Comparison of ENCODE assay signal across 8 cellular contexts in genomic region chr5:132746592-132747063, GRCh38. TPM values are rescaled to one million over a fixed set of nuclear protein-coding genes. Genes with fewer than 3 reads are reported as not detected.
DNase-seq lines count a peak whose midpoint lies in the region; ATAC-seq, FAIRE-seq and TF ChIP-seq lines count a peak whose summit lies in the region.

No MANE protein-coding gene starts in this region.

- H3K9me3 Mint-ChIP-seq in brain: peaks cover 3 to 7% (median 4%) of the 10 kb centered on the region in 5 experiments
- no peaks in the 10 kb centered on the region for H3K9me3 Mint-ChIP-seq in stimulated activated naive CD8-positive, alpha-beta T cell treated with anti-CD3 and anti-CD28 coated beads, Interleukin-15, amount 100 ng/mL, for 72 hours

- ATAC-seq in HepG2 (no peak), GM18873 (IDR thresholded peaks at IDR 0.05; ENCODE audit: low FRiP score, unreplicated experiment) (no peak)
- ATAC-seq in stimulated activated naive CD8-positive, alpha-beta T cell treated with anti-CD3 and anti-CD28 coated beads, Interleukin-15, amount 100 ng/mL, for 72 hours: peak; percentile 66

- no peak overlapping the region for H3K4me2 ChIP-seq in HepG2 (ENCODE audit: low read depth, low read length)

- POLR2A ChIA-PET in HepG2 (lab: Yijun Ruan, JAX): no interaction called here

- H3K4me3 ChIP-seq in GM06990 (replicated peaks; ENCODE audit: low read depth, low read length) (peak overlapping the region; percentile 70), HepG2 (replicated peaks in 1 of 3; ENCODE audit: insufficient read depth in 1 of 3, low read depth in 2 of 3, low read length in 3 of 3) (no peak overlapping the region)

- no peak for DNase-seq in GM06990 (ENCODE audit: extremely low read depth, insufficient read length)
- DNase-seq in M059J (ENCODE audit: low read depth): peak; percentile 28
- no peak for DNase-seq in HepG2 (ENCODE audit: low spot score)
- peak in 1 of 2 donors; percentile 64 for DNase-seq in stimulated activated naive CD8-positive, alpha-beta T cell treated with anti-CD3 and anti-CD28 coated beads, Interleukin-15, amount 100 ng/mL, for 72 hours
- no peak for DNase-seq in C1 segment of cervical spinal cord (lab: John Stamatoyannopoulos, UW)
- no peak for DNase-seq in NCI-H1417 (lab: John Stamatoyannopoulos, UW)

- no peak overlapping the region for H3K27ac Mint-ChIP-seq in brain
- peak overlapping the region; percentile 27 to 33 for H3K27ac Mint-ChIP-seq in stimulated activated naive CD8-positive, alpha-beta T cell treated with anti-CD3 and anti-CD28 coated beads, Interleukin-15, amount 100 ng/mL, for 72 hours

- TF ChIP-seq EP300 in HepG2 (IDR thresholded peaks at IDR 0.05; ENCODE audit: low read depth in 2 of 2, low read length in 2 of 2): no peak
- TF ChIP-seq EP300 in HepG2 (CRISPR knock-in tag; IDR thresholded peaks at IDR 0.05; ENCODE audit: borderline replicate concordance): no peak

- H3K27me3 Mint-ChIP-seq in brain: peaks cover 61% of the 10 kb centered on the region
- H3K27me3 Mint-ChIP-seq in stimulated activated naive CD8-positive, alpha-beta T cell treated with anti-CD3 and anti-CD28 coated beads, Interleukin-15, amount 100 ng/mL, for 72 hours: peaks cover 8% of the 10 kb centered on the region

- no peaks in the 10 kb centered on the region for H3K79me2 ChIP-seq in HepG2 (ENCODE audit: insufficient read depth, low read length)

- H3K27me3 ChIP-seq in GM06990 (replicated peaks; ENCODE audit: control insufficient read depth, insufficient read depth, low read length) (no peaks in the 10 kb centered on the region), HepG2 (ENCODE audit: control insufficient read depth in 1 of 2, insufficient read depth in 2 of 2, low read length in 2 of 2) (no peaks in the 10 kb centered on the region)

- TF ChIP-seq CTCF in GM06990 (IDR thresholded peaks at IDR 0.05; ENCODE audit: insufficient read depth, low read length, poor library complexity, severe bottlenecking) (peak; percentile 63), brain (conservative IDR thresholded peaks at IDR 0.05) (peak in 1 of 2 experiments; percentile 55), HepG2 (CRISPR knock-in tag; IDR thresholded peaks at IDR 0.05) (peak; percentile 38)

- in situ Hi-C loops in HepG2 (cut with HindIII; ENCODE audit: extremely low pct_ligation_motif_present, low pct_unique_long_range_greater_than_20kb): loop anchor here (10.0 kb wide), 1 partner anchor 138 kb away; no protein-coding TSS in a partner anchor

- CTCF ChIA-PET in HepG2 (lab: Yijun Ruan, JAX; ENCODE audit: low intra/inter-chr PET ratio, low total read pairs): no interaction called here

- H3K27ac ChIP-seq in HepG2 (ENCODE audit: extremely low read length, insufficient read depth, low read length): no peak overlapping the region

- intact Hi-C loops in HepG2 (cut with micrococcal nuclease; ENCODE audit: unreplicated experiment): no loop called here

- BruUV-seq in HepG2 (replicated peaks; lab: Mats Ljungman, UMichigan): no TSS peak

- 43% methylated on average over 8 of the region's 8 CpGs for WGBS in HepG2 (ENCODE audit: low lambda C conversion rate)

- no peaks in the 10 kb centered on the region; the same call in 1 of the 2 replicates for H3K4me1 ChIP-seq in HepG2 (ENCODE audit: insufficient read depth, low read length)

- no peaks in the 10 kb centered on the region for H3K9me3 ChIP-seq in HepG2 (ENCODE audit: low read length)

- H2AFZ ChIP-seq in HepG2 (ENCODE audit: low read length): no peak overlapping the region

- H3K36me3 Mint-ChIP-seq in brain: peaks cover 15% of the 10 kb centered on the region

- TF ChIP-seq POLR2A in HepG2 (IDR thresholded peaks at IDR 0.05; ENCODE audit: insufficient read depth in 1 of 2, low read depth in 2 of 2, low read length in 2 of 2): no peak

- no peaks in the 10 kb centered on the region for H3K4me1 Mint-ChIP-seq in brain
- peaks cover 38% of the 10 kb centered on the region for H3K4me1 Mint-ChIP-seq in stimulated activated naive CD8-positive, alpha-beta T cell treated with anti-CD3 and anti-CD28 coated beads, Interleukin-15, amount 100 ng/mL, for 72 hours

- no peak for TF ChIP-seq RAD21 in HepG2 (CRISPR knock-in tag; IDR thresholded peaks at IDR 0.05)

- H3K36me3 ChIP-seq in GM06990 (ENCODE audit: control insufficient read depth, insufficient read depth, low read length): no peaks in the 10 kb centered on the region
- H3K36me3 ChIP-seq in HepG2 (replicated peaks in 1 of 2; ENCODE audit: control insufficient read depth in 1 of 2, insufficient read depth in 2 of 2, low read length in 2 of 2): no peaks in the 10 kb centered on the region

- H4K20me1 ChIP-seq in HepG2 (ENCODE audit: insufficient read depth, low read length): no peaks in the 10 kb centered on the region

- H3K9ac ChIP-seq in HepG2 (ENCODE audit: insufficient read depth, low read depth, low read length): no peak overlapping the region

- peak overlapping the region; percentile 62 to 75 (median 68) for H3K4me3 Mint-ChIP-seq in brain
- H3K4me3 Mint-ChIP-seq in stimulated activated naive CD8-positive, alpha-beta T cell treated with anti-CD3 and anti-CD28 coated beads, Interleukin-15, amount 100 ng/mL, for 72 hours: peak overlapping the region; percentile 78 to 80

- no peak for FAIRE-seq in HepG2 (lab: Jason Lieb, UNC)

RNA-seq across cellular contexts. Expression of gene CCNI2, which starts 0.6 kb away (rescaled TPM):
- not detected in 2 replicates for total RNA-seq in M059J (2014; rRNA removed; shearing (Covaris generic))
- polyA plus RNA-seq in brain (ENCODE audit: insufficient read depth, low read depth, low replicate concordance) (0.22 TPM), HepG2 (2011; rRNA removed) (0.03 TPM in 1 of 2 replicates, not detected in the other)
- total RNA-seq in HepG2 (2016; rRNA removed; fragmentation: Illumina TruSeq; extraction: Trizol): not detected in 2 replicates
- total RNA-seq in HepG2 (2016; cell fraction: cytosol; rRNA removed; fragmentation: Illumina TruSeq; extraction: Trizol; ENCODE audit: low read depth): not detected in 2 replicates
- total RNA-seq in HepG2 (2016; cell fraction: insoluble cytoplasmic fraction; rRNA removed; fragmentation: Illumina TruSeq; extraction: Trizol): not detected in 2 replicates
- not detected in 2 replicates for total RNA-seq in HepG2 (2016; cell fraction: membrane; rRNA removed; fragmentation: Illumina TruSeq; extraction: Trizol)
- total RNA-seq in HepG2 (2016; cell fraction: nucleus; rRNA removed; fragmentation: Illumina TruSeq; extraction: Trizol): not detected in 2 replicates
- polyA plus RNA-seq in HepG2 (2011; cell fraction: cytosol; rRNA removed): not detected in 2 replicates
- polyA plus RNA-seq in HepG2 (2011; cell fraction: nucleus; rRNA removed): not detected in 2 replicates
- 0.86 and 1.2 TPM in 2 replicates for polyA plus RNA-seq in HepG2 (2012)
- polyA plus RNA-seq in HepG2 (2016; cell fraction: cytosol; fragmentation: Illumina TruSeq; extraction: Trizol; ENCODE audit: low read depth): not detected in 2 replicates
- not detected in 2 replicates for polyA plus RNA-seq in HepG2 (2016; cell fraction: insoluble cytoplasmic fraction; fragmentation: Illumina TruSeq; extraction: Trizol; ENCODE audit: low read depth)
- polyA plus RNA-seq in HepG2 (2016; cell fraction: membrane; fragmentation: Illumina TruSeq; extraction: Trizol; ENCODE audit: low read depth): not detected in 2 replicates
- polyA plus RNA-seq in HepG2 (2016; cell fraction: nucleus; fragmentation: Illumina TruSeq; extraction: Trizol; ENCODE audit: insufficient read depth, low read depth): not detected in 2 replicates
- polyA minus RNA-seq in HepG2 (2011; rRNA and poly(A)+ RNA removed; ENCODE audit: low replicate concordance): not detected in 2 replicates
- not detected in 2 replicates for polyA minus RNA-seq in HepG2 (2011; cell fraction: cytosol; rRNA and poly(A)+ RNA removed)
- polyA minus RNA-seq in HepG2 (2011; cell fraction: nucleus; rRNA and poly(A)+ RNA removed): not detected in 2 replicates

RNA-seq across cellular contexts. Expression of gene KIF3A, which starts 9.3 kb away (rescaled TPM):
- total RNA-seq in M059J (2014; rRNA removed; shearing (Covaris generic)): 4.7 and 5.5 TPM in 2 replicates
- polyA plus RNA-seq in brain (ENCODE audit: insufficient read depth, low read depth, low replicate concordance) (10.8 TPM), HepG2 (2011; rRNA removed) (2.3 TPM in 2 replicates)
- total RNA-seq in HepG2 (2016; rRNA removed; fragmentation: Illumina TruSeq; extraction: Trizol): 8.4 and 11.3 TPM in 2 replicates
- 2.8 and 3.1 TPM in 2 replicates for total RNA-seq in HepG2 (2016; cell fraction: cytosol; rRNA removed; fragmentation: Illumina TruSeq; extraction: Trizol; ENCODE audit: low read depth)
- 7.5 and 11.1 TPM in 2 replicates for total RNA-seq in HepG2 (2016; cell fraction: insoluble cytoplasmic fraction; rRNA removed; fragmentation: Illumina TruSeq; extraction: Trizol)
- 1.5 and 2.4 TPM in 2 replicates for total RNA-seq in HepG2 (2016; cell fraction: membrane; rRNA removed; fragmentation: Illumina TruSeq; extraction: Trizol)
- 7.2 and 8.7 TPM in 2 replicates for total RNA-seq in HepG2 (2016; cell fraction: nucleus; rRNA removed; fragmentation: Illumina TruSeq; extraction: Trizol)
- 0.91 and 1.5 TPM in 2 replicates for polyA plus RNA-seq in HepG2 (2011; cell fraction: cytosol; rRNA removed)
- polyA plus RNA-seq in HepG2 (2011; cell fraction: nucleus; rRNA removed): 2.0 and 3.9 TPM in 2 replicates
- polyA plus RNA-seq in HepG2 (2012): 3.5 and 4.3 TPM in 2 replicates
- 0.07 and 0.16 TPM in 2 replicates for polyA plus RNA-seq in HepG2 (2016; cell fraction: cytosol; fragmentation: Illumina TruSeq; extraction: Trizol; ENCODE audit: low read depth)
- polyA plus RNA-seq in HepG2 (2016; cell fraction: insoluble cytoplasmic fraction; fragmentation: Illumina TruSeq; extraction: Trizol; ENCODE audit: low read depth): 5.7 and 6.8 TPM in 2 replicates
- 0.19 and 0.44 TPM in 2 replicates for polyA plus RNA-seq in HepG2 (2016; cell fraction: membrane; fragmentation: Illumina TruSeq; extraction: Trizol; ENCODE audit: low read depth)
- polyA plus RNA-seq in HepG2 (2016; cell fraction: nucleus; fragmentation: Illumina TruSeq; extraction: Trizol; ENCODE audit: insufficient read depth, low read depth): 7.8 and 14.1 TPM in 2 replicates
- 0.86 and 1.3 TPM in 2 replicates for polyA minus RNA-seq in HepG2 (2011; rRNA and poly(A)+ RNA removed; ENCODE audit: low replicate concordance)
- 1.4 and 4.2 TPM in 2 replicates for polyA minus RNA-seq in HepG2 (2011; cell fraction: cytosol; rRNA and poly(A)+ RNA removed)
- polyA minus RNA-seq in HepG2 (2011; cell fraction: nucleus; rRNA and poly(A)+ RNA removed): 9.7 TPM in 2 replicates

RNA-seq across cellular contexts. Expression of gene SEPTIN8, which starts 30.4 kb away (rescaled TPM):
- total RNA-seq in M059J (2014; rRNA removed; shearing (Covaris generic)): 26.9 and 41.7 TPM in 2 replicates
- 168 TPM for polyA plus RNA-seq in brain (ENCODE audit: insufficient read depth, low read depth, low replicate concordance)
- 49.9 and 50.7 TPM in 2 replicates for total RNA-seq in HepG2 (2016; rRNA removed; fragmentation: Illumina TruSeq; extraction: Trizol)
- total RNA-seq in HepG2 (2016; cell fraction: cytosol; rRNA removed; fragmentation: Illumina TruSeq; extraction: Trizol; ENCODE audit: low read depth): 13.3 and 15.3 TPM in 2 replicates
- 44.4 and 46.1 TPM in 2 replicates for total RNA-seq in HepG2 (2016; cell fraction: insoluble cytoplasmic fraction; rRNA removed; fragmentation: Illumina TruSeq; extraction: Trizol)
- total RNA-seq in HepG2 (2016; cell fraction: membrane; rRNA removed; fragmentation: Illumina TruSeq; extraction: Trizol): 36.1 and 39.7 TPM in 2 replicates
- total RNA-seq in HepG2 (2016; cell fraction: nucleus; rRNA removed; fragmentation: Illumina TruSeq; extraction: Trizol): 44.2 and 49.8 TPM in 2 replicates
- polyA plus RNA-seq in HepG2 (2011; rRNA removed): 41.4 and 52.4 TPM in 2 replicates
- 28.0 and 28.2 TPM in 2 replicates for polyA plus RNA-seq in HepG2 (2011; cell fraction: cytosol; rRNA removed)
- polyA plus RNA-seq in HepG2 (2011; cell fraction: nucleus; rRNA removed): 111 and 114 TPM in 2 replicates
- polyA plus RNA-seq in HepG2 (2012): 25.3 and 37.5 TPM in 2 replicates
- polyA plus RNA-seq in HepG2 (2016; cell fraction: cytosol; fragmentation: Illumina TruSeq; extraction: Trizol; ENCODE audit: low read depth): 13.8 and 15.1 TPM in 2 replicates
- 42.4 and 53.4 TPM in 2 replicates for polyA plus RNA-seq in HepG2 (2016; cell fraction: insoluble cytoplasmic fraction; fragmentation: Illumina TruSeq; extraction: Trizol; ENCODE audit: low read depth)
- 26.2 and 28.3 TPM in 2 replicates for polyA plus RNA-seq in HepG2 (2016; cell fraction: membrane; fragmentation: Illumina TruSeq; extraction: Trizol; ENCODE audit: low read depth)
- polyA plus RNA-seq in HepG2 (2016; cell fraction: nucleus; fragmentation: Illumina TruSeq; extraction: Trizol; ENCODE audit: insufficient read depth, low read depth): 65.8 and 78.0 TPM in 2 replicates
- polyA minus RNA-seq in HepG2 (2011; rRNA and poly(A)+ RNA removed; ENCODE audit: low replicate concordance): 18.7 and 34.8 TPM in 2 replicates
- 17.4 TPM in 2 replicates for polyA minus RNA-seq in HepG2 (2011; cell fraction: cytosol; rRNA and poly(A)+ RNA removed)
- polyA minus RNA-seq in HepG2 (2011; cell fraction: nucleus; rRNA and poly(A)+ RNA removed): 40.3 and 47.5 TPM in 2 replicates

Comparison
In these comparisons a context has a peak if more than half of its experiments do, and no peak if none do; other contexts are left out.
1. H3K27ac Mint-ChIP-seq: peak in stimulated activated naive CD8-positive, alpha-beta T cell treated with anti-CD3 and anti-CD28 coated beads, Interleukin-15, amount 100 ng/mL, for 72 hours (2 of 2); none in brain (0 of 5).